ENCODE assay signal across 25 cellular contexts in genomic region chr4:126470862-126471261, GRCh38.
DNase-seq lines count a peak whose midpoint lies in the region; ATAC-seq, FAIRE-seq and TF ChIP-seq lines count a peak whose summit lies in the region.
"Had no signal": no experiment of that assay in that cellular context is flagged by ENCODE, and none has a peak within 500 bp of the region (broad histone marks: within the 10 kb centered on the region; RNA-seq: fewer than 3 reads in every experiment).

No MANE protein-coding gene starts in this region.

- no peak for TF ChIP-seq RAD21 in K562 (CRISPR knock-in tag; conservative IDR thresholded peaks at IDR 0.05 in 1 of 2, IDR thresholded peaks at IDR 0.05 in 1 of 2)

- H3K9me3 ChIP-seq in GM23248 (ENCODE audit: low read depth) (no peaks in the 10 kb centered on the region), K562 (replicated peaks; ENCODE audit: control insufficient read depth, insufficient read depth, low read depth, low read length) (no peaks in the 10 kb centered on the region)
- H3K9me3 ChIP-seq: psoas muscle had no signal

- no peak for TF ChIP-seq CTCF in K562 (IDR thresholded peaks at IDR 0.05 in 2 of 3, conservative IDR thresholded peaks at IDR 0.05 in 1 of 3; ENCODE audit: insufficient read depth in 2 of 3, low read depth in 1 of 3, low read length in 3 of 3)

- H3K27me3 ChIP-seq in GM23248 (replicated peaks; ENCODE audit: insufficient read depth) (no peaks in the 10 kb centered on the region), K562 (ENCODE audit: control insufficient read depth in 2 of 2, insufficient read depth in 2 of 2, low read length in 2 of 2) (no peaks in the 10 kb centered on the region)
- H3K27me3 ChIP-seq: cardiac muscle cell, heart left ventricle, tibial nerve had no signal

- H3K4me1 ChIP-seq in GM23248 (ENCODE audit: insufficient read depth), result no peaks in the 10 kb centered on the region
- peaks cover 0 to 6% of the 10 kb centered on the region in 2 experiments; a peak in 2 of 5 replicates for H3K4me1 ChIP-seq in K562 (replicated peaks in 1 of 2; ENCODE audit: control insufficient read depth in 2 of 2, insufficient read depth in 2 of 2, low read length in 2 of 2)
- H3K4me1 ChIP-seq: heart left ventricle, psoas muscle, tibial nerve had no signal

- in situ Hi-C loops in GM23248 (cut with MboI) (no loop called here), K562 (cut with MboI) (no loop called here)

- H4K20me1 ChIP-seq in GM23248 (ENCODE audit: insufficient read depth) (no peaks in the 10 kb centered on the region), K562 (replicated peaks; ENCODE audit: control insufficient read depth, insufficient read depth, low read length) (no peaks in the 10 kb centered on the region)

- no peaks in the 10 kb centered on the region for H3K9me2 ChIP-seq in GM23248 (ENCODE audit: insufficient read depth)

- no peaks in the 10 kb centered on the region for H3F3A ChIP-seq in GM23248 (ENCODE audit: insufficient read depth)

- H3K36me3 ChIP-seq in GM23248 (ENCODE audit: low read depth) (no peaks in the 10 kb centered on the region), K562 (ENCODE audit: control insufficient read depth, insufficient read depth, low read length) (peaks cover 25% of the 10 kb centered on the region)
- H3K36me3 ChIP-seq: cardiac muscle cell, heart left ventricle, tibial nerve had no signal

- H3K27ac ChIP-seq in GM23248 (no peak overlapping the region), K562 (ENCODE audit: extremely low read depth, low read depth, low read length) (peak overlapping the region; percentile 65)
- H3K27ac ChIP-seq: cardiac muscle cell, heart left ventricle, psoas muscle, tibial nerve, VCaP had no signal

- H3K79me2 ChIP-seq in GM23248 (ENCODE audit: insufficient read depth) (no peaks in the 10 kb centered on the region), K562 (ENCODE audit: control insufficient read depth, insufficient read depth, low read length) (peaks cover 9% of the 10 kb centered on the region)

- no peak overlapping the region for H3K4me3 ChIP-seq in GM23248
- H3K4me3 ChIP-seq in K562, result no peak overlapping the region
- H3K4me3 ChIP-seq: cardiac muscle cell, GM23338, heart left ventricle, psoas muscle, tibial nerve had no signal

- no TSS peak for BruUV-seq in K562 (replicated peaks; lab: Mats Ljungman, UMichigan)

- TF ChIP-seq EP300 in K562 (IDR thresholded peaks at IDR 0.05; ENCODE audit: low read length), result peak; percentile 61; the same call in 1 of the 2 replicates

- ATAC-seq in K562 (peak; percentile 87), GM18498 (IDR thresholded peaks at IDR 0.05; ENCODE audit: unreplicated experiment) (no peak)
- ATAC-seq: GM23338, heart left ventricle, left cardiac atrium, psoas muscle had no signal

- DNase-seq in GM23248 (peak; percentile 7), OCI-M1 (lab: John Stamatoyannopoulos, UW) (peak; percentile 49), K562 (ENCODE audit: extremely low read depth in 1 of 4, low spot score in 3 of 4) (peak in 1 of 4 experiments; percentile 82), lung microvascular endothelial cell (ENCODE audit: low read depth in 2 of 2) (peak; percentile 0 to 84), NCI-H524 (lab: John Stamatoyannopoulos, UW) (no peak), NCI-H1930 (lab: John Stamatoyannopoulos, UW) (no peak), DMS53 treated with DMSO at 0.1 percent for 48 hours (lab: John Stamatoyannopoulos, UW; ENCODE audit: unreplicated experiment) (no peak)
- DNase-seq: activated CD4-positive, alpha-beta T cell treated with anti-CD3 and anti-CD28 coated beads for 48 hours; activated T-cell treated with anti-CD3 and anti-CD28 coated beads, Interleukin-2, amount 50 U/mL, for 24 hours; CD4-positive, CD25-positive, alpha-beta regulatory T cell; GF-D8; heart left ventricle; left cardiac atrium; MV-4-11; NCI-H1694 treated with DMSO at 0.1 percent for 48 hours; NCI-H2171 treated with DMSO at 0.1 percent for 48 hours; nucleus accumbens; psoas muscle; SHP77 had no signal

- POLR2A ChIA-PET in K562 (lab: Yijun Ruan, JAX), result interaction anchor here (0.6 kb wide), 1 partner anchor 1125 kb away, joined by 3 read pairs; no protein-coding TSS in a partner anchor

- no peak overlapping the region for H2AFZ ChIP-seq in GM23248
- peak overlapping the region; percentile 52; the same call in 1 of the 2 replicates for H2AFZ ChIP-seq in K562 (ENCODE audit: low read depth, low read length)
- H2AFZ ChIP-seq: GM23338 had no signal

- FAIRE-seq in K562 (lab: Jason Lieb, UNC), result peak; percentile 96
- FAIRE-seq: GM18507 had no signal

- TF ChIP-seq POLR2A in K562 (conservative IDR thresholded peaks at IDR 0.05), result no peak

- H3K4me2 ChIP-seq in GM23248 (ENCODE audit: unreplicated experiment) (no peak overlapping the region), K562 (ENCODE audit: insufficient read depth, low read length) (no peak overlapping the region)
- H3K4me2 ChIP-seq: GM23338 had no signal

- intact Hi-C loops in K562 (cut with micrococcal nuclease), result no loop called here

- 68 to 76% methylated on average over 3 of the region's 3 CpGs for WGBS in GM23248 (ENCODE audit: low coverage in 1 of 2, low lambda C conversion rate in 2 of 2, missing lambda C conversion rate in 2 of 2), 2 experiments
- WGBS in K562 (ENCODE audit: insufficient coverage, low coverage, missing lambda C conversion rate), result 16% methylated on average over 3 of the region's 3 CpGs

- CTCF ChIA-PET in K562 (lab: Yijun Ruan, JAX; ENCODE audit: low intra/inter-chr PET ratio), result no interaction called here

- no peak overlapping the region for H3K9ac ChIP-seq in GM23248
- H3K9ac ChIP-seq in K562 (ENCODE audit: insufficient read depth in 1 of 2, low read depth in 2 of 2, low read length in 2 of 2), result peak overlapping the region in 1 of 2 experiments; percentile 31; a peak in 1 of 4 replicates

- no peaks in the 10 kb centered on the region for H3K9me1 ChIP-seq in K562 (ENCODE audit: control insufficient read depth, insufficient read depth, low read length)

TF ChIP-seq in K562, 482 proteins besides CTCF, POLR2A, EP300 and RAD21 (continues in another document):
- TF ChIP-seq SMARCE1 (IDR thresholded peaks at IDR 0.05), result peak; percentile 69
- 0 out of 2 replicates have a peak, but pooled peaks have one; percentile 26 for TF ChIP-seq FOXM1 (IDR thresholded peaks at IDR 0.05; ENCODE audit: low read depth)
- TF ChIP-seq FOXM1 (CRISPR knock-in tag; IDR thresholded peaks at IDR 0.05; ENCODE audit: low read depth), result no peak
- no peak for TF ChIP-seq ZNF174 (CRISPR knock-in tag; IDR thresholded peaks at IDR 0.05)
- TF ChIP-seq POU5F1 (IDR thresholded peaks at IDR 0.05; ENCODE audit: borderline replicate concordance, low read depth, low read length, partially characterized antibody), result no peak
- no peak for TF ChIP-seq HDAC2 (IDR thresholded peaks at IDR 0.05)
- TF ChIP-seq RBM15 (IDR thresholded peaks at IDR 0.05; ENCODE audit: insufficient read depth, low read length), result no peak
- TF ChIP-seq MAFK (IDR thresholded peaks at IDR 0.05; ENCODE audit: low read length), result peak; percentile 69
- TF ChIP-seq, protein P1, sequence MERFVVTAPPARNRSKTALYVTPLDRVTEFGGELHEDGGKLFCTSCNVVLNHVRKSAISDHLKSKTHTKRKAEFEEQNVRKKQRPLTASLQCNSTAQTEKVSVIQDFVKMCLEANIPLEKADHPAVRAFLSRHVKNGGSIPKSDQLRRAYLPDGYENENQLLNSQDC (CRISPR knock-in tag; IDR thresholded peaks at IDR 0.05), result no peak
- peak; percentile 84 for TF ChIP-seq C11orf30 (IDR thresholded peaks at IDR 0.05; ENCODE audit: low read depth)
- no peak for TF ChIP-seq NBN (IDR thresholded peaks at IDR 0.05; ENCODE audit: low read depth)
- TF ChIP-seq MTA1 (IDR thresholded peaks at IDR 0.05; ENCODE audit: borderline replicate concordance), result no peak
- no peak for TF ChIP-seq FOXO4 (CRISPR knock-in tag; IDR thresholded peaks at IDR 0.05)
- no peak for TF ChIP-seq ZNF324 (CRISPR knock-in tag; IDR thresholded peaks at IDR 0.05)
- TF ChIP-seq RFX1 (IDR thresholded peaks at IDR 0.05), result no peak
- TF ChIP-seq PURB (CRISPR knock-in tag; IDR thresholded peaks at IDR 0.05; ENCODE audit: low read depth), result no peak
- peak; percentile 73 for TF ChIP-seq JUND (IDR thresholded peaks at IDR 0.05; ENCODE audit: borderline replicate concordance, low read depth, low read length)
- TF ChIP-seq JUND (tag; IDR thresholded peaks at IDR 0.05; ENCODE audit: borderline replicate concordance, low read depth, low read length), result no peak; the same call in 2 of the 3 replicates
- no peak for TF ChIP-seq ZNF282 (CRISPR knock-in tag; IDR thresholded peaks at IDR 0.05)
- TF ChIP-seq TCF3 (CRISPR knock-in tag; IDR thresholded peaks at IDR 0.05), result peak; percentile 7; the same call in 1 of the 2 replicates
- TF ChIP-seq ZNF395 (CRISPR knock-in tag; IDR thresholded peaks at IDR 0.05), result 0 out of 2 replicates have a peak, but pooled peaks have one; percentile 22
- TF ChIP-seq COPS2 (conservative IDR thresholded peaks at IDR 0.05), result no peak
- no peak for TF ChIP-seq ZNF197 (CRISPR knock-in tag; IDR thresholded peaks at IDR 0.05; ENCODE audit: low read depth)
- no peak for TF ChIP-seq SAFB (IDR thresholded peaks at IDR 0.05; ENCODE audit: borderline replicate concordance, low read depth, low read length)

Comparison
In these comparisons a context has a peak if more than half of its experiments do, and no peak if none do; other contexts are left out.
1. DNase-seq: peak in GM23248 (single experiment), OCI-M1 (single experiment) and lung microvascular endothelial cell (2 of 2); none in NCI-H524 (0 of 2), NCI-H1930 (0 of 2) and DMS53 treated with DMSO at 0.1 percent for 48 hours (single experiment).